17 cellular contexts compared by ENCODE assay signal in the genomic region with DNA sequence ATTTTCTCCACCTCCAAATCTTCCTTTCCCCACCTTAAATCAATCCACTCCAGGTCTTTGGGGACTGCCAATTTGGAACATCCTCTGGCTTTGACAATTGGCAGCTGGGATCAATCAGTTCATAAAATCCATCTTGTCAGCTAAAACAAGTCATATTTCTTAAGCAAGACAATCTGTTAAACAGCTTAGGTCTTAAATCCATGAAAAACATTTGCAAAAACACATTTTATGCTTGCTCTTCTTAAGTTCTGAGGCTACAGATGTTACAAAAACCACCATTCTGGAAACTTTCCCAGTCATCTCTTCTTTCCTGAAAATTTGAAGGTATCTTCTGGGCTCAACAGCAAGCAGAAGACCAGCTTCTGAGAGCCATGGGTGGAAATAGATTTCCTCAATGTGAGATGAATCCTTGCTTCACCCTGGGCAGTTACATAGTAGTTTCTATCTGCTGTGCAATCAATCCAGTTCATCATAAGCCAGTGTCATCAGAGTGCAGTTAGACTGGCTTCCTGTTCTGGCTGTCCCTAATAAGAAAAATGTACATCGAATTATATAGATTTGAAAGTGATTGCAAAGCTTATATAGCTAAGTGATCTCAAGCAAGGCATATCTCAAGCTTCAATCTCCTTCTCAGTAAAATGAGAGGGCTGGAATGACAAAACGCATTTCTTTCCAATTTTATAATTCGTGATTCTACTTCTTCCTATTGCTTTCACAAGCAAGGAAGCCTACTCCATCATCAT.
A peak's percentile ranks its signal among the peaks of the same experiment; 100 is the strongest.
DNase-seq lines count a peak whose midpoint lies in the region; ATAC-seq and TF ChIP-seq lines count a peak whose summit lies in the region.
"Had no signal": no experiment of that assay in that cellular context is flagged by ENCODE, and none has a peak within 500 bp of the region (broad histone marks: within the 10 kb centered on the region; RNA-seq: fewer than 3 reads in every experiment).

No MANE protein-coding gene starts in this region.

- no peak overlapping the region for H2AK5ac ChIP-seq in mesenchymal stem cell (ENCODE audit: low read length, severe bottlenecking)

- no peak overlapping the region for H3K27ac ChIP-seq in mesenchymal stem cell (ENCODE audit: low read length, poor library complexity, severe bottlenecking)
- H3K27ac ChIP-seq: BLaER1, GM23248 had no signal

- no peak overlapping the region for H3K4me3 ChIP-seq in mesenchymal stem cell (ENCODE audit: insufficient read depth in 1 of 2, low read depth in 1 of 2, low read length in 2 of 2)
- H3K4me3 ChIP-seq in BE2C (ENCODE audit: low read depth, low read length): no peak overlapping the region
- H3K4me3 ChIP-seq: BLaER1, GM12878, GM23248, HAP-1 had no signal

- H2BK15ac ChIP-seq in mesenchymal stem cell (ENCODE audit: low read depth, poor library complexity, severe bottlenecking): no peak overlapping the region

- no peaks in the 10 kb centered on the region for H3K36me3 ChIP-seq in mesenchymal stem cell (ENCODE audit: control insufficient read depth in 1 of 2, insufficient read depth in 2 of 2, low read depth in 1 of 2, low read length in 2 of 2)
- no peaks in the 10 kb centered on the region for H3K36me3 ChIP-seq in BE2C
- H3K36me3 ChIP-seq: BLaER1, HAP-1 had no signal

- no peaks in the 10 kb centered on the region for H3K79me1 ChIP-seq in mesenchymal stem cell (replicated peaks; ENCODE audit: low read length, poor library complexity, severe bottlenecking)

- H4K91ac ChIP-seq in mesenchymal stem cell (ENCODE audit: low read length): no peak overlapping the region

- H3K4me2 ChIP-seq in mesenchymal stem cell (ENCODE audit: low read length, poor library complexity, severe bottlenecking): no peak overlapping the region
- H3K4me2 ChIP-seq: BLaER1 had no signal

- H2BK12ac ChIP-seq in mesenchymal stem cell (ENCODE audit: low read length in 2 of 2): no peak overlapping the region

- no peak overlapping the region for H3K14ac ChIP-seq in mesenchymal stem cell (ENCODE audit: low read length in 2 of 2)

- WGBS in mesenchymal stem cell: 88% methylated on average over 2 of the region's 3 CpGs

- no peak for TF ChIP-seq CTCF in BE2C (IDR thresholded peaks at IDR 0.05; ENCODE audit: low read depth, low read length)

- H2BK120ac ChIP-seq in mesenchymal stem cell (ENCODE audit: low read depth, low read length): no peak overlapping the region

- H2AFZ ChIP-seq in mesenchymal stem cell (ENCODE audit: low read depth, low read length): no peak overlapping the region
- H2AFZ ChIP-seq: GM23248 had no signal

- no peak overlapping the region for H3K9ac ChIP-seq in mesenchymal stem cell (ENCODE audit: low read length)
- H3K9ac ChIP-seq: BLaER1, GM23248 had no signal

- no peak overlapping the region for H4K8ac ChIP-seq in mesenchymal stem cell (ENCODE audit: low read length)

- H3K4me1 ChIP-seq in mesenchymal stem cell (ENCODE audit: control insufficient read depth, insufficient read depth, low read depth, low read length): no peaks in the 10 kb centered on the region
- H3K4me1 ChIP-seq in BE2C: peaks cover 28% of the 10 kb centered on the region
- H3K4me1 ChIP-seq: BLaER1, HAP-1 had no signal

- H3K9me3 ChIP-seq in mesenchymal stem cell (ENCODE audit: control insufficient read depth, low read length) (no peaks in the 10 kb centered on the region), BE2C (no peaks in the 10 kb centered on the region)
- H3K9me3 ChIP-seq: BLaER1, HAP-1 had no signal

- H3K27me3 ChIP-seq in mesenchymal stem cell (ENCODE audit: control insufficient read depth in 1 of 2, insufficient read depth in 1 of 2, low read length in 2 of 2) (no peaks in the 10 kb centered on the region), BE2C (no peaks in the 10 kb centered on the region)
- H3K27me3 ChIP-seq: BLaER1 had no signal

- DNase-seq in SK-N-DZ (ENCODE audit: low spot score): peak; percentile 97
- peak; percentile 32 for DNase-seq in dedifferentiated amniotic fluid mesenchymal stem cell (ENCODE audit: extremely low spot score)
- peak; percentile 34 for DNase-seq in myocyte (ENCODE audit: low read depth)
- no peak for DNase-seq in mesenchymal stem cell
- DNase-seq in NCI-H82 (lab: John Stamatoyannopoulos, UW): no peak
- no peak for DNase-seq in BE2C
- DNase-seq: ACHN; AML-193; Calu3; CD4-positive, alpha-beta memory T cell; DND-41; EL; GM23248 had no signal

- no peak overlapping the region for H3K4ac ChIP-seq in mesenchymal stem cell (ENCODE audit: low read depth in 1 of 2, low read length in 2 of 2)

- H3K23ac ChIP-seq in mesenchymal stem cell (ENCODE audit: low read length in 2 of 2): no peak overlapping the region

- H3K18ac ChIP-seq in mesenchymal stem cell (ENCODE audit: low read depth in 1 of 2, low read length in 2 of 2): no peak overlapping the region

- no peak overlapping the region for H2BK5ac ChIP-seq in mesenchymal stem cell (ENCODE audit: low read depth, low read length, poor library complexity, severe bottlenecking)

- no peak for ATAC-seq in HG03159 (IDR thresholded peaks at IDR 0.05; ENCODE audit: unreplicated experiment)
- ATAC-seq: GM12878 had no signal

Comparison
In these comparisons a context has a peak if more than half of its experiments do, and no peak if none do; other contexts are left out.
1. DNase-seq: peak in SK-N-DZ (single experiment), dedifferentiated amniotic fluid mesenchymal stem cell (single experiment) and myocyte (single experiment); none in mesenchymal stem cell (single experiment), NCI-H82 (single experiment) and BE2C (single experiment).